In genomic region chr15:22232675-22233074, GRCh38 we compare ENCODE assay signal across 3 cellular contexts.
TF ChIP-seq lines count a peak whose summit lies in the region.

No MANE protein-coding gene starts in this region.

TF ChIP-seq in A549, 52 proteins besides CTCF, POLR2A, EP300 and RAD21:
- TF ChIP-seq JUN (IDR thresholded peaks at IDR 0.05) (no peak), EHF (CRISPR knock-in tag; IDR thresholded peaks at IDR 0.05) (no peak), HDAC2 (IDR thresholded peaks at IDR 0.05) (no peak), SMC3 (IDR thresholded peaks at IDR 0.05) (no peak), CBX8 (IDR thresholded peaks at IDR 0.05) (no peak), TP53 (CRISPR knock-in tag; IDR thresholded peaks at IDR 0.05) (no peak), MAFK (IDR thresholded peaks at IDR 0.05; ENCODE audit: partially characterized antibody) (no peak), CEBPB (IDR thresholded peaks at IDR 0.05) (no peak), HOXB5 (CRISPR knock-in tag; IDR thresholded peaks at IDR 0.05) (no peak), KDM5A (IDR thresholded peaks at IDR 0.05) (no peak), RNF2 (IDR thresholded peaks at IDR 0.05; ENCODE audit: borderline replicate concordance, low read depth) (no peak), ATOH8 (CRISPR knock-in tag; IDR thresholded peaks at IDR 0.05; ENCODE audit: low read depth) (no peak), HOXA7 (CRISPR knock-in tag; IDR thresholded peaks at IDR 0.05) (no peak), HEYL (CRISPR knock-in tag; IDR thresholded peaks at IDR 0.05) (no peak), POLR2AphosphoS2 (conservative IDR thresholded peaks at IDR 0.05; ENCODE audit: low read length) (no peak), FOXS1 (CRISPR knock-in tag; IDR thresholded peaks at IDR 0.05) (no peak), ZC3H11A (IDR thresholded peaks at IDR 0.05) (no peak)
- TF ChIP-seq, protein P1, sequence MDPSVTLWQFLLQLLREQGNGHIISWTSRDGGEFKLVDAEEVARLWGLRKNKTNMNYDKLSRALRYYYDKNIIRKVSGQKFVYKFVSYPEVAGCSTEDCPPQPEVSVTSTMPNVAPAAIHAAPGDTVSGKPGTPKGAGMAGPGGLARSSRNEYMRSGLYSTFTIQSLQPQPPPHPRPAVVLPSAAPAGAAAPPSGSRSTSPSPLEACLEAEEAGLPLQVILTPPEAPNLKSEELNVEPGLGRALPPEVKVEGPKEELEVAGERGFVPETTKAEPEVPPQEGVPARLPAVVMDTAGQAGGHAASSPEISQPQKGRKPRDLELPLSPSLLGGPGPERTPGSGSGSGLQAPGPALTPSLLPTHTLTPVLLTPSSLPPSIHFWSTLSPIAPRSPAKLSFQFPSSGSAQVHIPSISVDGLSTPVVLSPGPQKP (IDR thresholded peaks at IDR 0.05; ENCODE audit: low read depth, low read length): no peak

TF ChIP-seq in K562, 482 proteins besides CTCF, POLR2A, EP300 and RAD21 (continues in another document):
- TF ChIP-seq, protein P2, sequence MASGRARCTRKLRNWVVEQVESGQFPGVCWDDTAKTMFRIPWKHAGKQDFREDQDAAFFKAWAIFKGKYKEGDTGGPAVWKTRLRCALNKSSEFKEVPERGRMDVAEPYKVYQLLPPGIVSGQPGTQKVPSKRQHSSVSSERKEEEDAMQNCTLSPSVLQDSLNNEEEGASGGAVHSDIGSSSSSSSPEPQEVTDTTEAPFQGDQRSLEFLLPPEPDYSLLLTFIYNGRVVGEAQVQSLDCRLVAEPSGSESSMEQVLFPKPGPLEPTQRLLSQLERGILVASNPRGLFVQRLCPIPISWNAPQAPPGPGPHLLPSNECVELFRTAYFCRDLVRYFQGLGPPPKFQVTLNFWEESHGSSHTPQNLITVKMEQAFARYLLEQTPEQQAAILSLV (tag; IDR thresholded peaks at IDR 0.05): no peak
- TF ChIP-seq JUN (IDR thresholded peaks at IDR 0.05; ENCODE audit: borderline replicate concordance, low read depth, low read length): no peak
- TF ChIP-seq JUN (CRISPR knock-in tag; IDR thresholded peaks at IDR 0.05; ENCODE audit: borderline replicate concordance): no peak
- TF ChIP-seq ERF (CRISPR knock-in tag; IDR thresholded peaks at IDR 0.05): no peak
- TF ChIP-seq CREBBP (IDR thresholded peaks at IDR 0.05; ENCODE audit: low read depth, low read length): peak; percentile 93
- TF ChIP-seq CBX3 (IDR thresholded peaks at IDR 0.05; ENCODE audit: borderline replicate concordance in 1 of 2, low read length in 2 of 2): no peak
- peak; percentile 66 for TF ChIP-seq HMBOX1 (IDR thresholded peaks at IDR 0.05)
- TF ChIP-seq TAF15 (IDR thresholded peaks at IDR 0.05; ENCODE audit: low read depth, low read length): no peak
- TF ChIP-seq SMAD3 (CRISPR knock-in tag; conservative IDR thresholded peaks at IDR 0.05): no peak
- TF ChIP-seq ZNF586 (CRISPR knock-in tag; conservative IDR thresholded peaks at IDR 0.05): no peak
- TF ChIP-seq ZNF589 (CRISPR knock-in tag; IDR thresholded peaks at IDR 0.05; ENCODE audit: low read depth): no peak
- peak; percentile 75 for TF ChIP-seq THRB (CRISPR knock-in tag; conservative IDR thresholded peaks at IDR 0.05)
- no peak for TF ChIP-seq ZNF778 (CRISPR knock-in tag; IDR thresholded peaks at IDR 0.05)
- TF ChIP-seq, protein P3, sequence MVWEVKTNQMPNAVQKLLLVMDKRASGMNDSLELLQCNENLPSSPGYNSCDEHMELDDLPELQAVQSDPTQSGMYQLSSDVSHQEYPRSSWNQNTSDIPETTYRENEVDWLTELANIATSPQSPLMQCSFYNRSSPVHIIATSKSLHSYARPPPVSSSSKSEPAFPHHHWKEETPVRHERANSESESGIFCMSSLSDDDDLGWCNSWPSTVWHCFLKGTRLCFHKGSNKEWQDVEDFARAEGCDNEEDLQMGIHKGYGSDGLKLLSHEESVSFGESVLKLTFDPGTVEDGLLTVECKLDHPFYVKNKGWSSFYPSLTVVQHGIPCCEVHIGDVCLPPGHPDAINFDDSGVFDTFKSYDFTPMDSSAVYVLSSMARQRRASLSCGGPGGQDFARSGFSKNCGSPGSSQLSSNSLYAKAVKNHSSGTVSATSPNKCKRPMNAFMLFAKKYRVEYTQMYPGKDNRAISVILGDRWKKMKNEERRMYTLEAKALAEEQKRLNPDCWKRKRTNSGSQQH (CRISPR knock-in tag; IDR thresholded peaks at IDR 0.05): peak; percentile 72; the same call in 1 of the 2 replicates
- TF ChIP-seq TAL1 (IDR thresholded peaks at IDR 0.05): no peak
- no peak for TF ChIP-seq ZNF740 (CRISPR knock-in tag; IDR thresholded peaks at IDR 0.05)
- no peak for TF ChIP-seq ZNF740 (tag; IDR thresholded peaks at IDR 0.05)
- no peak for TF ChIP-seq HSF4 (CRISPR knock-in tag; IDR thresholded peaks at IDR 0.05; ENCODE audit: borderline replicate concordance)
- TF ChIP-seq MTA3 (IDR thresholded peaks at IDR 0.05; ENCODE audit: borderline replicate concordance): no peak
- TF ChIP-seq DACH1 (IDR thresholded peaks at IDR 0.05; ENCODE audit: partially characterized antibody): no peak
- TF ChIP-seq, protein P4, sequence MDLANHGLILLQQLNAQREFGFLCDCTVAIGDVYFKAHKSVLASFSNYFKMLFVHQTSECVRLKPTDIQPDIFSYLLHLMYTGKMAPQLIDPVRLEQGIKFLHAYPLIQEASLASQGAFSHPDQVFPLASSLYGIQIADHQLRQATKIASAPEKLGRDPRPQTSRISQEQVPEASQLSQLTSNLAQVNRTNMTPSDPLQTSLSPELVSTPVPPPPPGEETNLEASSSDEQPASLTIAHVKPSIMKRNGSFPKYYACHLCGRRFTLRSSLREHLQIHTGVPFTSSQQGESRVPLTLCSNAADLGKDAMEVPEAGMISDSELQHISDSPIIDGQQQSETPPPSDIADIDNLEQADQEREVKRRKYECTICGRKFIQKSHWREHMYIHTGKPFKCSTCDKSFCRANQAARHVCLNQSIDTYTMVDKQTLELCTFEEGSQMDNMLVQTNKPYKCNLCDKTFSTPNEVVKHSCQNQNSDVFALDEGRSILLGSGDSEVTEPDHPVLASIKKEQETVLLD (IDR thresholded peaks at IDR 0.05): no peak

TF ChIP-seq in endothelial cell of umbilical vein, 7 proteins besides CTCF, POLR2A, EP300 and RAD21:
- TF ChIP-seq POLR2AphosphoS5 (IDR thresholded peaks at IDR 0.05; ENCODE audit: insufficient read depth, low read depth, low read length) (no peak), FOS (IDR thresholded peaks at IDR 0.05; ENCODE audit: borderline replicate concordance, insufficient read depth, low read length) (no peak), JUN (IDR thresholded peaks at IDR 0.05; ENCODE audit: borderline replicate concordance, insufficient read depth, insufficient read length, low read depth) (no peak), MYC (IDR thresholded peaks at IDR 0.05; ENCODE audit: low read depth, low read length) (no peak), EZH2 (IDR thresholded peaks at IDR 0.05; ENCODE audit: borderline replicate concordance, low read depth, low read length, severe bottlenecking) (no peak), GATA2 (IDR thresholded peaks at IDR 0.05; ENCODE audit: insufficient read depth, insufficient read length, low read depth, low read length) (no peak)
- TF ChIP-seq, protein P5, sequence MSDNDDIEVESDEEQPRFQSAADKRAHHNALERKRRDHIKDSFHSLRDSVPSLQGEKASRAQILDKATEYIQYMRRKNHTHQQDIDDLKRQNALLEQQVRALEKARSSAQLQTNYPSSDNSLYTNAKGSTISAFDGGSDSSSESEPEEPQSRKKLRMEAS (IDR thresholded peaks at IDR 0.05; ENCODE audit: insufficient read depth, insufficient read length): no peak
